ENCODE assay signal across 26 cellular contexts in genomic region chr19:6132482-6132881, GRCh38. TPM values are rescaled to one million over a fixed set of nuclear protein-coding genes. Genes with fewer than 3 reads are reported as not detected.
"Had no signal": no experiment of that assay in that cellular context is flagged by ENCODE, and none has a peak within 500 bp of the region (broad histone marks: within the 10 kb centered on the region; RNA-seq: fewer than 3 reads in every experiment).

No MANE protein-coding gene starts in this region.

- DNase-seq: Kasumi-1, MM.1S, MV-4-11, NCI-H1048, NCI-H1105, NCI-H1417, NCI-H1436 treated with DMSO at 0.1 percent for 48 hours, NCI-H1694, NCI-H187 treated with DMSO at 0.1 percent for 48 hours, NCI-H2029 treated with DMSO at 0.1 percent for 48 hours, NCI-H2171 treated with DMSO at 0.1 percent for 48 hours, NCI-H2227 treated with DMSO at 0.1 percent for 48 hours, NCI-H524 treated with DMSO at 0.1 percent for 48 hours, NCI-H69, NCI-H774, Right ventricle myocardium superior, RPMI8226, SK-N-SH, SW 1271, T-cell had no signal

- H3K4me2 ChIP-seq: KMS-11, SK-N-SH had no signal

- H3K9ac ChIP-seq: KMS-11, SK-N-SH had no signal

- ATAC-seq: T-cell had no signal

- H3K27ac ChIP-seq: HL-60, KMS-11 had no signal

- H3K9me3 ChIP-seq: SK-N-SH had no signal

- FAIRE-seq: RCC 7860 had no signal

RNA-seq across cellular contexts. Expression of gene ACSBG2, which starts 3.0 kb away (rescaled TPM):
- total RNA-seq: M059J, NCI-H460, Right ventricle myocardium superior, SK-MEL-5, T-cell had no signal
- polyA plus RNA-seq: SK-N-SH had no signal
